ENCODE assay signal across 10 cellular contexts in the genomic region with DNA sequence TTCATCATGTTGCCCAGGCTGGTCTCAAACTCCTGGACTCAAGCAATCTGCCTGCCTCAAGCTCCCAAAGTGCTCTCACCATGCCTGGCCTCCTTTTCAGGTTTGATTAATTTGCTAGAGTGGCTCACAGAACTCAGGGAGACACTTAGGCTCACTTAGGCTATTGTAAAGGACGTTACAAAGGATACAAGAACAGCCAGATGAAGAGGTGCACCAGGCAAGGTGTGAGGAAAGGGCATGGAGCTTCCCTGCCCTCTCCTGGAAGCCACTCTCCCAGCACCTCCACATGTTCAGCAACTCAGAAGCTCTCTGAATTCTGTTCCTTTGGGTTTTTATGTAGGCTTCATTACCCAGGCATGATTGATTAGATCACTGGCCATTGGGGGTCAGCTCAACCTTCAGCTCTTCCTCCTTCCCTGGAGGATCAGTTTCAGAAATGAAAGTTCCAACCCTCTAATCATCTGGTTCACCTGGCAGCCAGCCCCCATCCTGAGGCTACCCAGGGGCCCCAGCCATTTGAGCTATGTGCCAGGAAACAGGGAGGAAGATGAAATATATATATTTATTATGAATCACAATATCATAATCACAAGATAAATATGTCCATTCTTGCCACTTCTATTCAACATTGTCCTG.
A peak's percentile ranks its signal among the peaks of the same experiment; 100 is the strongest.
DNase-seq lines count a peak whose midpoint lies in the region; ATAC-seq, FAIRE-seq and TF ChIP-seq lines count a peak whose summit lies in the region.
"Had no signal": no experiment of that assay in that cellular context is flagged by ENCODE, and none has a peak within 500 bp of the region (broad histone marks: within the 10 kb centered on the region; RNA-seq: fewer than 3 reads in every experiment).

No MANE protein-coding gene starts in this region.

- dilution Hi-C loops in endothelial cell of umbilical vein (cut with MboI; ENCODE audit: extremely low pct_ligation_motif_present, low sequenced_read_pairs) = no loop called here

- H3K9me3 ChIP-seq in endothelial cell of umbilical vein (replicated peaks; ENCODE audit: control insufficient read depth, insufficient read depth, low read length) = no peaks in the 10 kb centered on the region

- peaks cover 7% of the 10 kb centered on the region for H3K27me3 Mint-ChIP-seq in nephron (ENCODE audit: low read depth)

- no peak overlapping the region for H2AFZ ChIP-seq in endothelial cell of umbilical vein (ENCODE audit: low read depth, low read length)

- peaks cover 8% of the 10 kb centered on the region for H3K4me1 Mint-ChIP-seq in nephron

- intact Hi-C loops in endothelial cell of umbilical vein (cut with micrococcal nuclease) = loop anchor here (1.0 to 2.0 kb wide), 2 partner anchors 169 to 199 kb away; no protein-coding TSS in a partner anchor

- H3K9ac ChIP-seq in endothelial cell of umbilical vein (replicated peaks; ENCODE audit: extremely low read depth, insufficient read depth, low read length) = no peak overlapping the region

- TF ChIP-seq POLR2A in endothelial cell of umbilical vein (IDR thresholded peaks at IDR 0.05; ENCODE audit: low read depth, low read length) = no peak

- no peaks in the 10 kb centered on the region for H3K36me3 Mint-ChIP-seq in nephron (ENCODE audit: low read depth)
- H3K36me3 Mint-ChIP-seq: natural killer cell treated with Interleukin-12 subunit alpha and Interleukin-12 subunit beta and Interleukin-15 and Interleukin-18, amount 100 ng/mL, for 72 hours had no signal

- H3K4me3 ChIP-seq in endothelial cell of umbilical vein (replicated peaks in 1 of 3; ENCODE audit: insufficient read depth in 1 of 3, low read depth in 1 of 3, low read length in 3 of 3) = no peak overlapping the region

- peaks cover 7% of the 10 kb centered on the region for H3K9me3 Mint-ChIP-seq in nephron
- H3K9me3 Mint-ChIP-seq: natural killer cell treated with Interleukin-12 subunit alpha and Interleukin-12 subunit beta and Interleukin-15 and Interleukin-18, amount 100 ng/mL, for 72 hours had no signal

- no peaks in the 10 kb centered on the region for H4K20me1 ChIP-seq in endothelial cell of umbilical vein (replicated peaks; ENCODE audit: control insufficient read depth, extremely low read depth, insufficient read depth, low read length)

- FAIRE-seq in endothelial cell of umbilical vein (lab: Jason Lieb, UNC) = peak; percentile 31

- H3K27ac Mint-ChIP-seq in nephron = no peak overlapping the region
- H3K27ac Mint-ChIP-seq: natural killer cell treated with Interleukin-12 subunit alpha and Interleukin-12 subunit beta and Interleukin-15 and Interleukin-18, amount 100 ng/mL, for 72 hours had no signal

- CTCF ChIA-PET in endothelial cell of umbilical vein (lab: Charles Lee) = interaction anchor here (0.7 to 3.4 kb wide), 9 partner anchors 10 to 182 kb away, joined by 3 to 52 read pairs (median 4); no protein-coding TSS in a partner anchor

- no peaks in the 10 kb centered on the region for H3K36me3 ChIP-seq in endothelial cell of umbilical vein (ENCODE audit: control insufficient read depth in 2 of 2, extremely low read depth in 1 of 2, insufficient read depth in 2 of 2, low read length in 2 of 2)

- peak in 1 of 2 donors; percentile 23 for TF ChIP-seq CTCF in endothelial cell of umbilical vein (IDR thresholded peaks at IDR 0.05; ENCODE audit: extremely low read depth in 1 of 2, insufficient read depth in 1 of 2, low read depth in 1 of 2, low read length in 2 of 2)
- peak in 2 of 3 experiments; percentile 12 to 19 for TF ChIP-seq CTCF in nephron (IDR thresholded peaks at IDR 0.05; ENCODE audit: unreplicated experiment in 3 of 3)

- BruUV-seq in endothelial cell of umbilical vein (replicated peaks; lab: Mats Ljungman, UMichigan) = no TSS peak

- peaks cover 2 to 5% of the 10 kb centered on the region in 2 experiments for H3K27me3 ChIP-seq in endothelial cell of umbilical vein (ENCODE audit: control insufficient read depth in 2 of 2, insufficient read depth in 2 of 2, low read length in 2 of 2)

- H3K4me2 ChIP-seq in endothelial cell of umbilical vein (ENCODE audit: insufficient read depth, low read length) = no peak overlapping the region

- POLR2A ChIA-PET in endothelial cell of umbilical vein (lab: Charles Lee) = no interaction called here

- ATAC-seq in HG03097 (IDR thresholded peaks at IDR 0.05; ENCODE audit: low FRiP score, unreplicated experiment) = no peak
- ATAC-seq: natural killer cell treated with Interleukin-12 subunit alpha and Interleukin-12 subunit beta and Interleukin-15 and Interleukin-18, amount 100 ng/mL, for 72 hours had no signal

- H3K9me1 ChIP-seq in endothelial cell of umbilical vein (replicated peaks; ENCODE audit: control insufficient read depth, extremely low read depth, insufficient read depth, low read length) = no peaks in the 10 kb centered on the region

- H3K4me1 ChIP-seq in endothelial cell of umbilical vein (ENCODE audit: control insufficient read depth, extremely low read depth, insufficient read depth, low read length) = no peaks in the 10 kb centered on the region

- DNase-seq in COLO668 (lab: John Stamatoyannopoulos, UW; ENCODE audit: unreplicated experiment) (peak; percentile 13), M059J (ENCODE audit: low read depth) (peak; percentile 57), endothelial cell of umbilical vein (ENCODE audit: low read depth, low spot score) (no peak), medulla oblongata (ENCODE audit: extremely low spot score) (no peak)
- DNase-seq in stimulated activated CD8-positive, alpha-beta memory T cell treated with anti-CD3 and anti-CD28 coated beads, Interleukin-4, amount 100 ng/mL, for 48 hours = no peak
- no peak for DNase-seq in central memory CD4-positive, alpha-beta T cell
- DNase-seq: effector memory CD4-positive, alpha-beta T cell had no signal

- H3K79me2 ChIP-seq in endothelial cell of umbilical vein (ENCODE audit: control insufficient read depth, insufficient read depth, low read length) = no peaks in the 10 kb centered on the region

- no peak overlapping the region for H3K4me3 Mint-ChIP-seq in nephron
- H3K4me3 Mint-ChIP-seq: natural killer cell treated with Interleukin-12 subunit alpha and Interleukin-12 subunit beta and Interleukin-15 and Interleukin-18, amount 100 ng/mL, for 72 hours had no signal

- H3K27ac ChIP-seq in endothelial cell of umbilical vein (ENCODE audit: insufficient read depth, low read depth, low read length) = no peak overlapping the region

TF ChIP-seq in endothelial cell of umbilical vein, 7 proteins besides CTCF, POLR2A, EP300 and RAD21:
- TF ChIP-seq FOS (IDR thresholded peaks at IDR 0.05; ENCODE audit: borderline replicate concordance, insufficient read depth, low read length) = no peak
- no peak for TF ChIP-seq JUN (IDR thresholded peaks at IDR 0.05; ENCODE audit: borderline replicate concordance, insufficient read depth, insufficient read length, low read depth)
- TF ChIP-seq MYC (IDR thresholded peaks at IDR 0.05; ENCODE audit: low read depth, low read length) = no peak
- TF ChIP-seq, protein P1, sequence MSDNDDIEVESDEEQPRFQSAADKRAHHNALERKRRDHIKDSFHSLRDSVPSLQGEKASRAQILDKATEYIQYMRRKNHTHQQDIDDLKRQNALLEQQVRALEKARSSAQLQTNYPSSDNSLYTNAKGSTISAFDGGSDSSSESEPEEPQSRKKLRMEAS (IDR thresholded peaks at IDR 0.05; ENCODE audit: insufficient read depth, insufficient read length) = no peak
- TF ChIP-seq GATA2 (IDR thresholded peaks at IDR 0.05; ENCODE audit: insufficient read depth, insufficient read length, low read depth, low read length) = no peak
- no peak for TF ChIP-seq POLR2AphosphoS5 (IDR thresholded peaks at IDR 0.05; ENCODE audit: insufficient read depth, low read depth, low read length)
- TF ChIP-seq EZH2 (IDR thresholded peaks at IDR 0.05; ENCODE audit: borderline replicate concordance, low read depth, low read length, severe bottlenecking) = no peak

Comparison
In these comparisons a context has a peak if more than half of its experiments do, and no peak if none do; other contexts are left out.
1. DNase-seq: peak in COLO668 (single experiment) and M059J (single experiment); none in endothelial cell of umbilical vein (single experiment), stimulated activated CD8-positive, alpha-beta memory T cell treated with anti-CD3 and anti-CD28 coated beads, Interleukin-4, amount 100 ng/mL, for 48 hours (single experiment), central memory CD4-positive, alpha-beta T cell (single experiment) and medulla oblongata (single experiment).